11 cellular contexts compared by ENCODE assay signal in the genomic region with DNA sequence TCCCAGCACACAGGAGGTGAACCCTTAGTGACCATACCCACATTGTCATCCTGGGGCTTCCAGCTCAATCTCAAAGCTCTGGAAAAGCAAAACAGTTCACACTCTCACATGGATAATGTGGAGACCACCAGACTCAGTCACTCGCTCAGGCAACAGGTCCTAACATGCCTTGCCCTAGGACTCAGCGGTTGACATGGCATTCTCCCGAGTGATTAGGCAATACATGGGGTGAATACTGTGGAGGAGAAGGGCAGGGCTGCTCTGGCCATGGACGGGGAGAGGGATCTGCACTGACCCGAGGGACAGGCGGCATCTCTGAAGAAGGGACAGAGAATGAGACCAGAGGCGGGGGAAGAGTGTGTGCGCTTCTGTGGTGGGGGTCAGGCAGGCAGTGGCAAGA. TPM values are rescaled to one million over a fixed set of nuclear protein-coding genes. Genes with fewer than 3 reads are reported as not detected.
DNase-seq lines count a peak whose midpoint lies in the region; TF ChIP-seq lines count a peak whose summit lies in the region.
"Had no signal": no experiment of that assay in that cellular context is flagged by ENCODE, and none has a peak within 500 bp of the region (broad histone marks: within the 10 kb centered on the region; RNA-seq: fewer than 3 reads in every experiment).

No MANE protein-coding gene starts in this region.

- no peaks in the 10 kb centered on the region for H3K9me3 ChIP-seq in suprapubic skin
- H3K9me3 ChIP-seq: ovary, transverse colon had no signal

- TF ChIP-seq POLR2A in suprapubic skin (IDR thresholded peaks at IDR 0.05), result no peak

- intact Hi-C loops in activated naive CD4-positive, alpha-beta T cell treated with anti-CD3 and anti-CD28 coated beads for 36 hours (cut with micrococcal nuclease), result no loop called here

- no peaks in the 10 kb centered on the region for H3K27me3 Mint-ChIP-seq in activated naive CD4-positive, alpha-beta T cell treated with anti-CD3 and anti-CD28 coated beads for 36 hours (ENCODE audit: low read depth)
- no peaks in the 10 kb centered on the region for H3K27me3 Mint-ChIP-seq in activated naive CD8-positive, alpha-beta T cell
- H3K27me3 Mint-ChIP-seq in immature natural killer cell (ENCODE audit: low read depth in 3 of 3), result peaks cover 0 to 5% (median 2%) of the 10 kb centered on the region in 3 donors

- H3K9me3 Mint-ChIP-seq in activated naive CD4-positive, alpha-beta T cell treated with anti-CD3 and anti-CD28 coated beads for 36 hours, result no peaks in the 10 kb centered on the region
- no peaks in the 10 kb centered on the region for H3K9me3 Mint-ChIP-seq in activated naive CD8-positive, alpha-beta T cell (ENCODE audit: low read depth)
- no peaks in the 10 kb centered on the region for H3K9me3 Mint-ChIP-seq in immature natural killer cell

- H3K27me3 ChIP-seq in suprapubic skin, result no peaks in the 10 kb centered on the region
- H3K27me3 ChIP-seq: ovary, transverse colon had no signal

- DNase-seq in activated naive CD4-positive, alpha-beta T cell treated with anti-CD3 and anti-CD28 coated beads for 36 hours, result no peak
- DNase-seq in activated naive CD4-positive, alpha-beta T cell treated with anti-CD3 and anti-CD28 coated beads, Interleukin-2, amount 50 U/mL, for 16 hours, result no peak
- DNase-seq in immature natural killer cell, result no peak
- DNase-seq in suprapubic skin (ENCODE audit: low spot score in 2 of 2), result no peak
- no peak for DNase-seq in stimulated activated CD4-positive, alpha-beta T cell treated with anti-CD3 and anti-CD28 coated beads, Interleukin-12 subunit alpha, Interleukin-12 subunit beta, amount 100 ng/mL, for 4 hours
- DNase-seq in anterior cingulate cortex (lab: John Stamatoyannopoulos, UW), result no peak
- DNase-seq in NCI-H524 (lab: John Stamatoyannopoulos, UW), result no peak
- DNase-seq: activated naive CD4-positive, alpha-beta T cell; ovary; transverse colon had no signal

- H3K4me1 Mint-ChIP-seq in activated naive CD4-positive, alpha-beta T cell treated with anti-CD3 and anti-CD28 coated beads for 36 hours (ENCODE audit: low read depth), result peaks cover 64% of the 10 kb centered on the region
- peaks cover 82% of the 10 kb centered on the region for H3K4me1 Mint-ChIP-seq in activated naive CD8-positive, alpha-beta T cell (ENCODE audit: low read depth)
- H3K4me1 Mint-ChIP-seq in immature natural killer cell, result peaks cover 86 to 92% of the 10 kb centered on the region in 2 donors

- H3K4me3 Mint-ChIP-seq in activated naive CD4-positive, alpha-beta T cell treated with anti-CD3 and anti-CD28 coated beads for 36 hours, result no peak overlapping the region
- peak overlapping the region; percentile 5 for H3K4me3 Mint-ChIP-seq in activated naive CD8-positive, alpha-beta T cell
- H3K4me3 Mint-ChIP-seq in immature natural killer cell, result peak overlapping the region in 2 of 5 donors; percentile 6 to 25

- no peak for TF ChIP-seq CTCF in suprapubic skin (IDR thresholded peaks at IDR 0.05)

- H3K27ac ChIP-seq in suprapubic skin, result peak overlapping the region; percentile 17
- H3K27ac ChIP-seq: ovary, transverse colon had no signal

- H3K36me3 ChIP-seq in suprapubic skin, result peaks cover 15% of the 10 kb centered on the region
- H3K36me3 ChIP-seq: ovary had no signal

- no peak for TF ChIP-seq EP300 in suprapubic skin (IDR thresholded peaks at IDR 0.05)

- CTCF ChIA-PET in activated naive CD4-positive, alpha-beta T cell treated with anti-CD3 and anti-CD28 coated beads for 36 hours (lab: Charles Lee), result no interaction called here

- H3K27ac Mint-ChIP-seq in activated naive CD4-positive, alpha-beta T cell treated with anti-CD3 and anti-CD28 coated beads for 36 hours, result peak overlapping the region; percentile 81
- H3K27ac Mint-ChIP-seq in activated naive CD8-positive, alpha-beta T cell, result peak overlapping the region; percentile 80
- peak overlapping the region; percentile 28 to 72 (median 46) for H3K27ac Mint-ChIP-seq in immature natural killer cell

- H3K36me3 Mint-ChIP-seq in activated naive CD4-positive, alpha-beta T cell treated with anti-CD3 and anti-CD28 coated beads for 36 hours (ENCODE audit: low read depth), result peaks cover 8% of the 10 kb centered on the region
- peaks cover under 1% of the 10 kb centered on the region for H3K36me3 Mint-ChIP-seq in activated naive CD8-positive, alpha-beta T cell
- peaks cover 0 to 6% (median 3%) of the 10 kb centered on the region in 3 donors for H3K36me3 Mint-ChIP-seq in immature natural killer cell

- 59% methylated on average over 8 of the region's 8 CpGs for WGBS in suprapubic skin

- peaks cover 87% of the 10 kb centered on the region for H3K4me1 ChIP-seq in suprapubic skin

- no peak overlapping the region for H3K4me3 ChIP-seq in suprapubic skin
- H3K4me3 ChIP-seq: ovary, transverse colon had no signal

RNA-seq across cellular contexts. Expression of gene EPHX3, which starts 44.4 kb away (rescaled TPM):
- not detected for total RNA-seq in activated naive CD4-positive, alpha-beta T cell treated with anti-CD3 and anti-CD28 coated beads for 36 hours
- polyA plus RNA-seq in immature natural killer cell, result not detected
- total RNA-seq in suprapubic skin, result 10 to 100 TPM in 3 of 4 donors, 1 to 10 TPM in 1; 8.0 to 81.6 (median 47.5) TPM
- total RNA-seq: transverse colon had no signal

RNA-seq across cellular contexts. Expression of gene BRD4, which starts 55.7 kb away (rescaled TPM):
- total RNA-seq in activated naive CD4-positive, alpha-beta T cell treated with anti-CD3 and anti-CD28 coated beads for 36 hours, result 100 to 1,000 TPM; 109 to 111 TPM
- 10 to 100 TPM in 1 of 3 donors, 1 to 10 TPM in 2; 4.3 to 16.7 (median 7.0) TPM for polyA plus RNA-seq in immature natural killer cell
- total RNA-seq in suprapubic skin, result 100 to 1,000 TPM in 1 of 4 donors, 10 to 100 TPM in 3; 54.8 to 111 (median 68.3) TPM

Comparison
In these comparisons a context has a peak if more than half of its experiments do, and no peak if none do; other contexts are left out.
1. RNA of gene EPHX3, which starts 44.4 kb away (total RNA-seq): 8.0 to 81.6 TPM in suprapubic skin; not detected in activated naive CD4-positive, alpha-beta T cell treated with anti-CD3 and anti-CD28 coated beads for 36 hours; every median in the first group is over 4 times any median in the second.
2. Peak in every context shown above with its lines, with median percentiles within 50 percentile points of each other: H3K27ac Mint-ChIP-seq.